ENCODE assay signal across 8 cellular contexts in genomic region chr14:55807059-55807499, GRCh38.
DNase-seq lines count a peak whose midpoint lies in the region; ATAC-seq and TF ChIP-seq lines count a peak whose summit lies in the region.

No MANE protein-coding gene starts in this region.

- 3 to 23% methylated on average over 11 of the region's 11 CpGs for WGBS in sigmoid colon, 2 donors

- peaks cover 6% of the 10 kb centered on the region for H3K27me3 Mint-ChIP-seq in CD4-positive, CD25-positive, alpha-beta regulatory T cell

- peaks cover 8% of the 10 kb centered on the region for H3K4me1 ChIP-seq in CD4-positive, CD25-positive, alpha-beta regulatory T cell (ENCODE audit: control insufficient read depth, insufficient read depth, low read length, poor library complexity, severe bottlenecking)
- H3K4me1 ChIP-seq in sigmoid colon = no peaks in the 10 kb centered on the region

- no peaks in the 10 kb centered on the region for H3K36me3 ChIP-seq in CD4-positive, CD25-positive, alpha-beta regulatory T cell (ENCODE audit: control insufficient read depth, insufficient read depth, low read length)
- H3K36me3 ChIP-seq in sigmoid colon = no peaks in the 10 kb centered on the region

- no peak for TF ChIP-seq POLR2A in sigmoid colon (IDR thresholded peaks at IDR 0.05)

- H3K9me3 Mint-ChIP-seq in CD4-positive, CD25-positive, alpha-beta regulatory T cell = peaks cover 0 to 8% (median 2%) of the 10 kb centered on the region in 7 donors

- H3K27ac Mint-ChIP-seq in CD4-positive, CD25-positive, alpha-beta regulatory T cell = peak overlapping the region; percentile 32 to 93 (median 90)

- intact Hi-C loops in sigmoid colon (cut with DNase I) = no loop called here

- H3K27me3 ChIP-seq in CD4-positive, CD25-positive, alpha-beta regulatory T cell (ENCODE audit: control insufficient read depth, insufficient read depth, low read length) = no peaks in the 10 kb centered on the region
- H3K27me3 ChIP-seq in sigmoid colon = no peaks in the 10 kb centered on the region

- no peak overlapping the region for H3K4me3 ChIP-seq in CD4-positive, CD25-positive, alpha-beta regulatory T cell (ENCODE audit: low read depth, low read length)
- no peak overlapping the region for H3K4me3 ChIP-seq in fibroblast of pulmonary artery (replicated peaks; ENCODE audit: low read depth, low read length)
- no peak overlapping the region for H3K4me3 ChIP-seq in sigmoid colon

- H3K27ac ChIP-seq in CD4-positive, CD25-positive, alpha-beta regulatory T cell (ENCODE audit: insufficient read depth, low read length, poor library complexity, severe bottlenecking) = peak overlapping the region; percentile 27
- H3K27ac ChIP-seq in sigmoid colon = peak overlapping the region in 3 of 4 donors; percentile 15 to 48 (median 36)

- peak in 1 of 4 donors; percentile 37 for TF ChIP-seq EP300 in sigmoid colon (IDR thresholded peaks at IDR 0.05)

- peaks cover 0 to 20% (median 10%) of the 10 kb centered on the region in 4 donors for H3K4me1 Mint-ChIP-seq in CD4-positive, CD25-positive, alpha-beta regulatory T cell

- TF ChIP-seq CTCF in fibroblast of pulmonary artery (IDR thresholded peaks at IDR 0.05; ENCODE audit: low read length, missing control alignments) = no peak
- TF ChIP-seq CTCF in sigmoid colon (IDR thresholded peaks at IDR 0.05) = no peak

- peak overlapping the region in 3 of 4 donors; percentile 17 to 49 (median 46) for H3K4me3 Mint-ChIP-seq in CD4-positive, CD25-positive, alpha-beta regulatory T cell

- H3K36me3 Mint-ChIP-seq in CD4-positive, CD25-positive, alpha-beta regulatory T cell = no peaks in the 10 kb centered on the region

- DNase-seq in CD4-positive, CD25-positive, alpha-beta regulatory T cell = peak; percentile 26 to 91 (median 73)
- DNase-seq in NCI-H748 treated with DMSO at 0.1 percent for 48 hours (lab: John Stamatoyannopoulos, UW) = peak; percentile 90
- peak; percentile 67 to 70 for DNase-seq in activated T-cell treated with anti-CD3 and anti-CD28 coated beads, Interleukin-2, amount 50 U/mL, for 48 hours
- DNase-seq in fibroblast of pulmonary artery (ENCODE audit: low read depth) = peak; percentile 100
- DNase-seq in sigmoid colon = peak; percentile 80
- DNase-seq in germinal center (ENCODE audit: low spot score) = no peak

- no peaks in the 10 kb centered on the region for H3K9me3 ChIP-seq in CD4-positive, CD25-positive, alpha-beta regulatory T cell (ENCODE audit: control insufficient read depth in 2 of 2, low read length in 2 of 2)
- H3K9me3 ChIP-seq in sigmoid colon = peaks cover 0 to 2% (median 0%) of the 10 kb centered on the region in 4 donors

- peak; percentile 78 to 80 for ATAC-seq in CD4-positive, CD25-positive, alpha-beta regulatory T cell (ENCODE audit: low read depth in 2 of 2)
- ATAC-seq in HG02678 (IDR thresholded peaks at IDR 0.05; ENCODE audit: unreplicated experiment) (peak; percentile 81), HG02840 (IDR thresholded peaks at IDR 0.05; ENCODE audit: low FRiP score, unreplicated experiment) (no peak)
